ENCODE assay signal across 1 cellular context in genomic region chr20:63969851-63970713, GRCh38.
TF ChIP-seq lines count a peak whose summit lies in the region.

Gene ZNF512B, minus strand, starts transcription at chr20:63969930. Its CDS starts 1,980 bp downstream, at chr20:63967950.

TF ChIP-seq in HepG2, 621 proteins besides CTCF, POLR2A, EP300 and RAD21 (continued from another document and continues in another):
- TF ChIP-seq, protein P1, sequence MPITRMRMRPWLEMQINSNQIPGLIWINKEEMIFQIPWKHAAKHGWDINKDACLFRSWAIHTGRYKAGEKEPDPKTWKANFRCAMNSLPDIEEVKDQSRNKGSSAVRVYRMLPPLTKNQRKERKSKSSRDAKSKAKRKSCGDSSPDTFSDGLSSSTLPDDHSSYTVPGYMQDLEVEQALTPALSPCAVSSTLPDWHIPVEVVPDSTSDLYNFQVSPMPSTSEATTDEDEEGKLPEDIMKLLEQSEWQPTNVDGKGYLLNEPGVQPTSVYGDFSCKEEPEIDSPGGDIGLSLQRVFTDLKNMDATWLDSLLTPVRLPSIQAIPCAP (CRISPR knock-in tag; IDR thresholded peaks at IDR 0.05; ENCODE audit: low read depth) = 0 out of 2 replicates have a peak, but pooled peaks have one; percentile 34
- TF ChIP-seq HOXA3 (CRISPR knock-in tag; IDR thresholded peaks at IDR 0.05) (peak; percentile 55; the same call in 1 of the 2 replicates), CBX5 (CRISPR knock-in tag; IDR thresholded peaks at IDR 0.05; ENCODE audit: borderline replicate concordance) (peak; percentile 16; the same call in 1 of the 2 replicates), SKI (IDR thresholded peaks at IDR 0.05; ENCODE audit: partially characterized antibody) (no peak), LCORL (IDR thresholded peaks at IDR 0.05) (no peak), LCORL (CRISPR knock-in tag; IDR thresholded peaks at IDR 0.05) (peak; percentile 85; the same call in 1 of the 2 replicates), ATAD3A (CRISPR knock-in tag; IDR thresholded peaks at IDR 0.05) (no peak), TAF1 (CRISPR knock-in tag; IDR thresholded peaks at IDR 0.05) (peak; percentile 50), ERF (CRISPR knock-in tag; IDR thresholded peaks at IDR 0.05) (0 out of 2 replicates have a peak, but pooled peaks have one; percentile 58), LBX2 (CRISPR knock-in tag; IDR thresholded peaks at IDR 0.05; ENCODE audit: borderline replicate concordance) (no peak; the same call in 1 of the 2 replicates), ZBTB4 (CRISPR knock-in tag; IDR thresholded peaks at IDR 0.05; ENCODE audit: borderline replicate concordance) (0 out of 2 replicates have a peak, but pooled peaks have one; percentile 38), HOMEZ (CRISPR knock-in tag; IDR thresholded peaks at IDR 0.05; ENCODE audit: low read depth) (no peak), HES4 (CRISPR knock-in tag; IDR thresholded peaks at IDR 0.05; ENCODE audit: borderline replicate concordance) (peak; percentile 86; the same call in 1 of the 2 replicates), FOXO1 (CRISPR knock-in tag; IDR thresholded peaks at IDR 0.05) (0 out of 2 replicates have a peak, but pooled peaks have one; percentile 30), ASH2L (IDR thresholded peaks at IDR 0.05; ENCODE audit: insufficient read length, low read depth, low read length) (no peak), ISL2 (CRISPR knock-in tag; IDR thresholded peaks at IDR 0.05) (peak; percentile 28; the same call in 1 of the 2 replicates), ZNF230 (CRISPR knock-in tag; IDR thresholded peaks at IDR 0.05) (peak; percentile 72; the same call in 1 of the 2 replicates), ZBTB38 (CRISPR knock-in tag; IDR thresholded peaks at IDR 0.05) (peak; percentile 58), RERE (CRISPR knock-in tag; IDR thresholded peaks at IDR 0.05; ENCODE audit: low read depth) (no peak), MTA1 (CRISPR knock-in tag; IDR thresholded peaks at IDR 0.05; ENCODE audit: borderline replicate concordance) (peak; percentile 88), NR2F2 (IDR thresholded peaks at IDR 0.05; ENCODE audit: borderline replicate concordance, low read depth) (peak; percentile 23; the same call in 1 of the 2 replicates), HDAC2 (CRISPR knock-in tag; IDR thresholded peaks at IDR 0.05) (0 out of 2 replicates have a peak, but pooled peaks have one; percentile 34), MAF1 (CRISPR knock-in tag; IDR thresholded peaks at IDR 0.05; ENCODE audit: borderline replicate concordance) (peak; percentile 1; the same call in 1 of the 2 replicates), HDAC1 (CRISPR knock-in tag; IDR thresholded peaks at IDR 0.05) (peak; percentile 59; the same call in 1 of the 2 replicates), ZBTB2 (CRISPR knock-in tag; IDR thresholded peaks at IDR 0.05; ENCODE audit: low read depth) (peak; percentile 55; the same call in 1 of the 2 replicates)
- TF ChIP-seq, protein P2, sequence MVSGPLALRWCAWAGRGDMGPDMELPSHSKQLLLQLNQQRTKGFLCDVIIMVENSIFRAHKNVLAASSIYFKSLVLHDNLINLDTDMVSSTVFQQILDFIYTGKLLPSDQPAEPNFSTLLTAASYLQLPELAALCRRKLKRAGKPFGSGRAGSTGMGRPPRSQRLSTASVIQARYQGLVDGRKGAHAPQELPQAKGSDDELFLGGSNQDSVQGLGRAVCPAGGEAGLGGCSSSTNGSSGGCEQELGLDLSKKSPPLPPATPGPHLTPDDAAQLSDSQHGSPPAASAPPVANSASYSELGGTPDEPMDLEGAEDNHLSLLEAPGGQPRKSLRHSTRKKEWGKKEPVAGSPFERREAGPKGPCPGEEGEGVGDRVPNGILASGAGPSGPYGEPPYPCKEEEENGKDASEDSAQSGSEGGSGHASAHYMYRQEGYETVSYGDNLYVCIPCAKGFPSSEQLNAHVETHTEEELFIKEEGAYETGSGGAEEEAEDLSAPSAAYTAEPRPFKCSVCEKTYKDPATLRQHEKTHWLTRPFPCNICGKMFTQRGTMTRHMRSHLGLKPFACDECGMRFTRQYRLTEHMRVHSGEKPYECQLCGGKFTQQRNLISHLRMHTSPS (CRISPR knock-in tag; IDR thresholded peaks at IDR 0.05; ENCODE audit: low read depth) = peak; percentile 70; the same call in 1 of the 2 replicates
- TF ChIP-seq, protein P3, sequence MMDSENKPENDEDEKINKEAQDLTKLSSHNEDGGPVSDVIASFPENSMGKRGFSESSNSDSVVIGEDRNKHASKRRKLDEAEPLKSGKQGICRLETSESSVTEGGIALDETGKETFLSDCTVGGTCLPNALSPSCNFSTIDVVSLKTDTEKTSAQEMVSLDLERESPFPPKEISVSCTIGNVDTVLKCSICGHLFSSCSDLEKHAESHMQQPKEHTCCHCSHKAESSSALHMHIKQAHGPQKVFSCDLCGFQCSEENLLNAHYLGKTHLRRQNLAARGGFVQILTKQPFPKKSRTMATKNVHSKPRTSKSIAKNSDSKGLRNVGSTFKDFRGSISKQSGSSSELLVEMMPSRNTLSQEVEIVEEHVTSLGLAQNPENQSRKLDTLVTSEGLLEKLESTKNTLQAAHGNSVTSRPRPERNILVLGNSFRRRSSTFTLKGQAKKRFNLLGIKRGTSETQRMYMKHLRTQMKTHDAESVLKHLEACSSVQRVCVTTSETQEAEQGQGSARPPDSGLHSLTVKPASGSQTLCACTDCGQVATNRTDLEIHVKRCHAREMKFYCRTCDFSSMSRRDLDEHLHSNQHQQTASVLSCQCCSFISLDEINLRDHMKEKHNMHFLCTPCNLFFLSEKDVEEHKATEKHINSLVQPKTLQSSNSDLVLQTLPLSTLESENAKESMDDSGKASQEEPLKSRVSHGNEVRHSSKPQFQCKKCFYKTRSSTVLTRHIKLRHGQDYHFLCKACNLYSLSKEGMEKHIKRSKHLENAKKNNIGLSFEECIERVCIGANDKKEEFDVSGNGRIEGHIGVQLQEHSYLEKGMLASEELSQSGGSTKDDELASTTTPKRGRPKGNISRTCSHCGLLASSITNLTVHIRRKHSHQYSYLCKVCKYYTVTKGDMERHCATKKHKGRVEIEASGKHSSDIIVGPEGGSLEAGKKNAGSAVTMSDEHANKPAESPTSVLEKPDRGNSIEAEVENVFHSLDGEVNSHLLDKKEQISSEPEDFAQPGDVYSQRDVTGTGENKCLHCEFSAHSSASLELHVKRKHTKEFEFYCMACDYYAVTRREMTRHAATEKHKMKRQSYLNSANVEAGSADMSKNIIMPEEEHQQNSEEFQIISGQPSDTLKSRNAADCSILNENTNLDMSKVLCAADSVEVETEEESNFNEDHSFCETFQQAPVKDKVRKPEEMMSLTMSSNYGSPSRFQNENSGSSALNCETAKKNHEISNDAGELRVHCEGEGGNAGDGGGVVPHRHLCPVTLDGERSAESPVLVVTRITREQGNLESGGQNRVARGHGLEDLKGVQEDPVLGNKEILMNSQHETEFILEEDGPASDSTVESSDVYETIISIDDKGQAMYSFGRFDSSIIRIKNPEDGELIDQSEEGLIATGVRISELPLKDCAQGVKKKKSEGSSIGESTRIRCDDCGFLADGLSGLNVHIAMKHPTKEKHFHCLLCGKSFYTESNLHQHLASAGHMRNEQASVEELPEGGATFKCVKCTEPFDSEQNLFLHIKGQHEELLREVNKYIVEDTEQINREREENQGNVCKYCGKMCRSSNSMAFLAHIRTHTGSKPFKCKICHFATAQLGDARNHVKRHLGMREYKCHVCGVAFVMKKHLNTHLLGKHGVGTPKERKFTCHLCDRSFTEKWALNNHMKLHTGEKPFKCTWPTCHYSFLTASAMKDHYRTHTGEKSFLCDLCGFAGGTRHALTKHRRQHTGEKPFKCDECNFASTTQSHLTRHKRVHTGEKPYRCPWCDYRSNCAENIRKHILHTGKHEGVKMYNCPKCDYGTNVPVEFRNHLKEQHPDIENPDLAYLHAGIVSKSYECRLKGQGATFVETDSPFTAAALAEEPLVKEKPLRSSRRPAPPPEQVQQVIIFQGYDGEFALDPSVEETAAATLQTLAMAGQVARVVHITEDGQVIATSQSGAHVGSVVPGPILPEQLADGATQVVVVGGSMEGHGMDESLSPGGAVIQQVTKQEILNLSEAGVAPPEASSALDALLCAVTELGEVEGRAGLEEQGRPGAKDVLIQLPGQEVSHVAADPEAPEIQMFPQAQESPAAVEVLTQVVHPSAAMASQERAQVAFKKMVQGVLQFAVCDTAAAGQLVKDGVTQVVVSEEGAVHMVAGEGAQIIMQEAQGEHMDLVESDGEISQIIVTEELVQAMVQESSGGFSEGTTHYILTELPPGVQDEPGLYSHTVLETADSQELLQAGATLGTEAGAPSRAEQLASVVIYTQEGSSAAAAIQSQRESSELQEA (CRISPR knock-in tag; IDR thresholded peaks at IDR 0.05; ENCODE audit: not compliant biosample characterization) = peak; percentile 78
